Comparison of ENCODE assay signal across 15 cellular contexts in the genomic region with DNA sequence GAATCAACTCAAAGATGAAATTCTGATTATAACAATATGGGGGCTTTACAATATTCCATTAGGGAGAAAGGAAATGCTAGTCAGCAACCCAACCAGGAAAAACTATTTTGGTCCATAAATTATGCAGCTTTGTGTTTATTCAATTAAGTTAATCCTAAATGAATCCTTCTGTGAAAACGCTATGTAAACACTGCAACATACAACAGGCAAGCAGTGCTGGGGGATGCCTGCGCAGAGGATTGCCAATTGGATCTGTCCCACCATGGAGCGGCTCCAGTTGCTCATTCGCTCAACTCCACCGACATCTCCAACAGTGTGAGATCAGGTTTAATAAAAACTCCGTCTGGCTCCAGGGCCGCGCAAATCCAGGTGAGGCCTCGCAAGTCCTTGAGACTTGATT.
A peak's percentile ranks its signal among the peaks of the same experiment; 100 is the strongest.
DNase-seq lines count a peak whose midpoint lies in the region; ATAC-seq and TF ChIP-seq lines count a peak whose summit lies in the region.
"Had no signal": no experiment of that assay in that cellular context is flagged by ENCODE, and none has a peak within 500 bp of the region (broad histone marks: within the 10 kb centered on the region; RNA-seq: fewer than 3 reads in every experiment).

No MANE protein-coding gene starts in this region.

- H3K4me3 ChIP-seq in hepatocyte = no peak overlapping the region
- H3K4me3 ChIP-seq: A549 had no signal

- H3K4me1 ChIP-seq in hepatocyte (ENCODE audit: insufficient read depth) = no peaks in the 10 kb centered on the region

- no peaks in the 10 kb centered on the region for H3K9me2 ChIP-seq in hepatocyte (replicated peaks; ENCODE audit: insufficient read depth)

- no peaks in the 10 kb centered on the region for H4K20me1 ChIP-seq in hepatocyte (ENCODE audit: insufficient read depth, poor library complexity, severe bottlenecking)

- no peak overlapping the region for H3K27ac ChIP-seq in hepatocyte
- H3K27ac ChIP-seq: A549 had no signal

- H3K36me3 ChIP-seq in hepatocyte (replicated peaks; ENCODE audit: insufficient read depth, low read depth) = no peaks in the 10 kb centered on the region

- no peaks in the 10 kb centered on the region for H3K9me3 ChIP-seq in hepatocyte (ENCODE audit: low read depth)
- H3K9me3 ChIP-seq: A549 had no signal

- no peak for TF ChIP-seq CTCF in AG09319 (IDR thresholded peaks at IDR 0.05; ENCODE audit: low read depth, low read length)
- no peak for TF ChIP-seq CTCF in hepatocyte (IDR thresholded peaks at IDR 0.05; ENCODE audit: poor library complexity)

- H3K27me3 ChIP-seq in hepatocyte = no peaks in the 10 kb centered on the region

- ATAC-seq in SK-N-SH treated with all-trans-retinoic acid at 6 μM for 48 hours = no peak
- ATAC-seq: A549; CD8-positive, alpha-beta T cell had no signal

- DNase-seq in AG09319 (ENCODE audit: extremely low read depth, low read depth) = peak; percentile 52
- DNase-seq in NCI-H446 (lab: John Stamatoyannopoulos, UW) = peak; percentile 31 to 73
- no peak for DNase-seq in hepatocyte (ENCODE audit: low spot score)
- no peak for DNase-seq in cerebellum (ENCODE audit: low spot score)
- DNase-seq in DMS153 treated with DMSO at 0.1 percent for 48 hours (lab: John Stamatoyannopoulos, UW; ENCODE audit: unreplicated experiment) = no peak
- no peak for DNase-seq in NCI-H2029 treated with DMSO at 0.1 percent for 48 hours (lab: John Stamatoyannopoulos, UW)
- DNase-seq: CD8-positive, alpha-beta T cell; COR-L47; DMS153; DND-41; GDM1; GOT3; H9 had no signal

- H2AFZ ChIP-seq in hepatocyte = no peak overlapping the region

- peak overlapping the region; percentile 20 for H3K4me2 ChIP-seq in hepatocyte

- no peaks in the 10 kb centered on the region for H3K79me2 ChIP-seq in hepatocyte

- WGBS in hepatocyte (ENCODE audit: low lambda C conversion rate, missing lambda C conversion rate) = 76% methylated on average over 9 of the region's 9 CpGs

TF ChIP-seq in SK-N-SH treated with all-trans-retinoic acid at 6 μM for 48 hours, 23 proteins besides CTCF, POLR2A, EP300 and RAD21:
- peak; percentile 78 for TF ChIP-seq TCF4 (CRISPR knock-in tag; IDR thresholded peaks at IDR 0.05; ENCODE audit: borderline replicate concordance)
- no peak for TF ChIP-seq GLIS3 (CRISPR knock-in tag; IDR thresholded peaks at IDR 0.05)

Comparison
In these comparisons a context has a peak if more than half of its experiments do, and no peak if none do; other contexts are left out.
1. DNase-seq: peak in AG09319 (single experiment) and NCI-H446 (2 of 2); none in hepatocyte (single experiment), cerebellum (single experiment), DMS153 treated with DMSO at 0.1 percent for 48 hours (single experiment) and NCI-H2029 treated with DMSO at 0.1 percent for 48 hours (single experiment).